ENCODE assay signal across 8 cellular contexts in genomic region chr15:72474912-72475601, GRCh38. TPM values are rescaled to one million over a fixed set of nuclear protein-coding genes. Genes with fewer than 3 reads are reported as not detected.
DNase-seq lines count a peak whose midpoint lies in the region; ATAC-seq and TF ChIP-seq lines count a peak whose summit lies in the region.

No MANE protein-coding gene starts in this region.

- peak; percentile 44 for ATAC-seq in HG03025 (IDR thresholded peaks at IDR 0.05; ENCODE audit: low FRiP score, unreplicated experiment)
- ATAC-seq in central memory CD8-positive, alpha-beta T cell (replicated peaks; ENCODE audit: extremely low read depth, poor library complexity, severe bottlenecking) = peak; percentile 66

- peaks cover 45% of the 10 kb centered on the region for H3K36me3 Mint-ChIP-seq in central memory CD8-positive, alpha-beta T cell (ENCODE audit: insufficient read depth)

- no peak for TF ChIP-seq CTCF in kidney epithelial cell (IDR thresholded peaks at IDR 0.05; ENCODE audit: insufficient read depth, low read length, poor library complexity, severe bottlenecking)

- peak overlapping the region; percentile 95 for H3K4me3 Mint-ChIP-seq in central memory CD8-positive, alpha-beta T cell

- H3K4me1 Mint-ChIP-seq in central memory CD8-positive, alpha-beta T cell = peaks cover 55% of the 10 kb centered on the region

- peak overlapping the region; percentile 89 for H3K4me3 ChIP-seq in kidney epithelial cell (ENCODE audit: low read depth, low read length)

- no peaks in the 10 kb centered on the region for H3K9me3 Mint-ChIP-seq in central memory CD8-positive, alpha-beta T cell

- no peaks in the 10 kb centered on the region for H3K27me3 Mint-ChIP-seq in central memory CD8-positive, alpha-beta T cell

- H3K36me3 ChIP-seq in kidney epithelial cell (ENCODE audit: control insufficient read depth, insufficient read depth, low read length) = no peaks in the 10 kb centered on the region

- no peaks in the 10 kb centered on the region for H3K27me3 ChIP-seq in kidney epithelial cell (ENCODE audit: control insufficient read depth, insufficient read depth, low read length)

- H3K27ac Mint-ChIP-seq in central memory CD8-positive, alpha-beta T cell (ENCODE audit: low read depth) = peak overlapping the region; percentile 79

- DNase-seq in NCI-H1417 (lab: John Stamatoyannopoulos, UW) = peak; percentile 47 to 81 (median 80)
- DNase-seq in NCI-H1417 treated with DMSO at 0.1 percent for 48 hours (lab: John Stamatoyannopoulos, UW) = no peak
- DNase-seq in NCI-H2196 treated with DMSO at 0.1 percent for 48 hours (lab: John Stamatoyannopoulos, UW; ENCODE audit: unreplicated experiment) = peak; percentile 6
- DNase-seq in activated CD4-positive, CD25-positive, alpha-beta regulatory T cell treated with anti-CD3 and anti-CD28 coated beads, Interleukin-2, amount 50 U/mL, for 16 hours (ENCODE audit: low read depth, low spot score) = peak; percentile 60
- peak; percentile 70 to 81 for DNase-seq in central memory CD8-positive, alpha-beta T cell (ENCODE audit: low spot score in 2 of 2)
- DNase-seq in kidney epithelial cell (ENCODE audit: low read depth) = no peak
- peak; percentile 73 to 74 for DNase-seq in stimulated activated CD4-positive, alpha-beta T cell treated with anti-CD3 and anti-CD28 coated beads, Interleukin-15, amount 100 ng/mL, for 48 hours (ENCODE audit: low read depth in 2 of 2)

RNA-seq across cellular contexts. Expression of gene ARIH1, which starts 0.9 kb away (rescaled TPM):
- total RNA-seq in kidney epithelial cell = 51.1 and 54.9 TPM in 2 replicates

Comparison
In these comparisons a context has a peak if more than half of its experiments do, and no peak if none do; other contexts are left out.
1. DNase-seq: peak in NCI-H1417 (3 of 3), NCI-H2196 treated with DMSO at 0.1 percent for 48 hours (single experiment), activated CD4-positive, CD25-positive, alpha-beta regulatory T cell treated with anti-CD3 and anti-CD28 coated beads, Interleukin-2, amount 50 U/mL, for 16 hours (single experiment), central memory CD8-positive, alpha-beta T cell (2 of 2) and stimulated activated CD4-positive, alpha-beta T cell treated with anti-CD3 and anti-CD28 coated beads, Interleukin-15, amount 100 ng/mL, for 48 hours (2 of 2); none in NCI-H1417 treated with DMSO at 0.1 percent for 48 hours (single experiment) and kidney epithelial cell (single experiment).